ENCODE assay signal across 9 cellular contexts in the genomic region with DNA sequence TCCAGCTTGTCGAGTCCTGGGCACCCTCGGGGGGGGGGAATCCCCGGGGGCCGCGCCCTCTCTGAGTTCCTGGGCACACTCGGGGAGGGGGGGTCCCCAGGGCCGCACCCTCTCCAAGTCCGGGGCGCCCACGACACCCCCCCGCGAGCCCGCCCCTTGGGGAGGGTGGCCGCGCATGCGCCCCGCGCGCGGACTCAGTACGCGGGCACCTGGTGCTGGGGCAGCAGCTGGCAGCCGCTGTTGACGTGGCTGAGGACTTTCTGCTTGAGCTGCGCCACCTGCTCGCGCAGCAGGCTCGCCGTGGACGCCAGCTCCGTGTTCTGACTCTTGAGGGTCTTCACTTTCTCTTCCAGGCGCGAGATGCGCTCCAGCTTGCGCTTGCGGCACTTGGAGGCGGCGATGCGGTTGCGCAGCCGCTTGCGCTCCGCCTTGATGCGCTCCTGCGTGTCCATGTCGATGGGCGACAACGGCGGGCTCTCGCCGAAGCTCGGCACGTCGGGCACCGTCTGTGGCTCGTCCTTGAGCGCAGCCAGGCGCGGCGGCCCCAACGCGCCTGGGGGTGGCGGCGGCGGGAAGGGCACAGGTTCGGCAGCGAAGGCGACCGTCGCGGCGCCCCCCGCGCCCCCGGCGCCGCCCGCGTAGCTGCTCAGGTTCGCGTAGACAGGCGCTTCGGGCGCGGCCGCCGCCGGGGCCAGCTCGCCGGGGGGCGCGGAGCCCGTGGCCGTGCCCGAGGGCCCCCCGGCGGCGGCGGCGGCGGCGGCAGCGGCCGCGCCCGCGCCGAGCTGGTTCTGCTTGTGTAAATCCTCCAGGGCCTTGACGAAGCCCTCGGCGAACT. TPM values are rescaled to one million over a fixed set of nuclear protein-coding genes. Genes with fewer than 3 reads are reported as not detected.
DNase-seq lines count a peak whose midpoint lies in the region; ATAC-seq and TF ChIP-seq lines count a peak whose summit lies in the region.
"Had no signal": no experiment of that assay in that cellular context is flagged by ENCODE, and none has a peak within 500 bp of the region (broad histone marks: within the 10 kb centered on the region; RNA-seq: fewer than 3 reads in every experiment).

No MANE protein-coding gene starts in this region.

- no peaks in the 10 kb centered on the region for H3K27me3 ChIP-seq in GM06990 (replicated peaks; ENCODE audit: control insufficient read depth, insufficient read depth, low read length)
- H3K27me3 ChIP-seq in liver (ENCODE audit: control insufficient read depth in 4 of 4, insufficient read depth in 4 of 4, low read length in 3 of 4), result no peaks in the 10 kb centered on the region

- H3K27ac ChIP-seq in liver (ENCODE audit: low read depth in 1 of 2, low read length in 2 of 2), result peak overlapping the region; percentile 100

- peak; percentile 19 for ATAC-seq in HG02798 (IDR thresholded peaks at IDR 0.05; ENCODE audit: poor library complexity, unreplicated experiment)

- H3K4me1 ChIP-seq in liver (ENCODE audit: control insufficient read depth in 4 of 4, insufficient read depth in 4 of 4, low read length in 3 of 4), result peaks cover 7 to 38% (median 29%) of the 10 kb centered on the region in 4 donors

- TF ChIP-seq CTCF in GM06990 (IDR thresholded peaks at IDR 0.05; ENCODE audit: insufficient read depth, low read length, poor library complexity, severe bottlenecking), result no peak
- no peak for TF ChIP-seq CTCF in liver (IDR thresholded peaks at IDR 0.05; ENCODE audit: low read depth, low read length, missing input control)

- peak overlapping the region; percentile 97 to 100 for H3K9ac ChIP-seq in liver (ENCODE audit: low read depth in 1 of 2, low read length in 2 of 2)

- TF ChIP-seq RAD21 in liver (IDR thresholded peaks at IDR 0.05), result no peak

- peak overlapping the region; percentile 88 for H3K4me3 ChIP-seq in GM06990 (replicated peaks; ENCODE audit: low read depth, low read length)
- peak overlapping the region; percentile 84 to 100 (median 90) for H3K4me3 ChIP-seq in liver (ENCODE audit: low read depth in 1 of 3, low read length in 3 of 3)

- no peaks in the 10 kb centered on the region for H3K9me3 ChIP-seq in liver (ENCODE audit: control insufficient read depth in 4 of 4, low read length in 3 of 4)

- H3K36me3 ChIP-seq in GM06990 (ENCODE audit: control insufficient read depth, insufficient read depth, low read length) (peaks cover 7% of the 10 kb centered on the region), liver (ENCODE audit: control insufficient read depth in 4 of 4, insufficient read depth in 3 of 4, low read depth in 1 of 4, low read length in 3 of 4) (peaks cover 0 to 4% (median 1%) of the 10 kb centered on the region in 4 donors)

- WGBS in liver, result under 1% methylated on average over 111 of the region's 111 CpGs

- peak; percentile 93 for DNase-seq in GM06990 (ENCODE audit: extremely low read depth, insufficient read length)
- peak; percentile 55 for DNase-seq in NCI-H510A (lab: John Stamatoyannopoulos, UW)
- DNase-seq in activated CD4-positive, alpha-beta T cell treated with anti-CD3 and anti-CD28 coated beads, Interleukin-2, amount 50 U/mL, for 1 hour, result peak; percentile 66
- DNase-seq in dermis blood vessel endothelial cell, result peak; percentile 79
- peak; percentile 60 to 62 for DNase-seq in stimulated activated CD4-positive, alpha-beta T cell treated with anti-CD3 and anti-CD28 coated beads, Interleukin-4, amount 100 ng/mL, for 48 hours (ENCODE audit: low read depth in 2 of 2)
- no peak for DNase-seq in iPS-NIHi7 (ENCODE audit: extremely low spot score)

TF ChIP-seq in liver, 16 proteins besides CTCF, POLR2A, EP300 and RAD21:
- TF ChIP-seq SP1 (IDR thresholded peaks at IDR 0.05), result no peak
- TF ChIP-seq GABPA (IDR thresholded peaks at IDR 0.05 in 1 of 2, conservative IDR thresholded peaks at IDR 0.05 in 1 of 2), result no peak
- TF ChIP-seq RXRA (IDR thresholded peaks at IDR 0.05), result no peak
- TF ChIP-seq FOXA1 (IDR thresholded peaks at IDR 0.05), result no peak
- TF ChIP-seq, protein P1, sequence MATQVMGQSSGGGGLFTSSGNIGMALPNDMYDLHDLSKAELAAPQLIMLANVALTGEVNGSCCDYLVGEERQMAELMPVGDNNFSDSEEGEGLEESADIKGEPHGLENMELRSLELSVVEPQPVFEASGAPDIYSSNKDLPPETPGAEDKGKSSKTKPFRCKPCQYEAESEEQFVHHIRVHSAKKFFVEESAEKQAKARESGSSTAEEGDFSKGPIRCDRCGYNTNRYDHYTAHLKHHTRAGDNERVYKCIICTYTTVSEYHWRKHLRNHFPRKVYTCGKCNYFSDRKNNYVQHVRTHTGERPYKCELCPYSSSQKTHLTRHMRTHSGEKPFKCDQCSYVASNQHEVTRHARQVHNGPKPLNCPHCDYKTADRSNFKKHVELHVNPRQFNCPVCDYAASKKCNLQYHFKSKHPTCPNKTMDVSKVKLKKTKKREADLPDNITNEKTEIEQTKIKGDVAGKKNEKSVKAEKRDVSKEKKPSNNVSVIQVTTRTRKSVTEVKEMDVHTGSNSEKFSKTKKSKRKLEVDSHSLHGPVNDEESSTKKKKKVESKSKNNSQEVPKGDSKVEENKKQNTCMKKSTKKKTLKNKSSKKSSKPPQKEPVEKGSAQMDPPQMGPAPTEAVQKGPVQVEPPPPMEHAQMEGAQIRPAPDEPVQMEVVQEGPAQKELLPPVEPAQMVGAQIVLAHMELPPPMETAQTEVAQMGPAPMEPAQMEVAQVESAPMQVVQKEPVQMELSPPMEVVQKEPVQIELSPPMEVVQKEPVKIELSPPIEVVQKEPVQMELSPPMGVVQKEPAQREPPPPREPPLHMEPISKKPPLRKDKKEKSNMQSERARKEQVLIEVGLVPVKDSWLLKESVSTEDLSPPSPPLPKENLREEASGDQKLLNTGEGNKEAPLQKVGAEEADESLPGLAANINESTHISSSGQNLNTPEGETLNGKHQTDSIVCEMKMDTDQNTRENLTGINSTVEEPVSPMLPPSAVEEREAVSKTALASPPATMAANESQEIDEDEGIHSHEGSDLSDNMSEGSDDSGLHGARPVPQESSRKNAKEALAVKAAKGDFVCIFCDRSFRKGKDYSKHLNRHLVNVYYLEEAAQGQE (IDR thresholded peaks at IDR 0.05), result peak; percentile 56
- no peak for TF ChIP-seq NR2F2 (IDR thresholded peaks at IDR 0.05)
- no peak for TF ChIP-seq HNF4G (IDR thresholded peaks at IDR 0.05)

RNA-seq across cellular contexts. Expression of a gene that starts 1.0 kb away (rescaled TPM):
- total RNA-seq in dermis blood vessel endothelial cell (122 and 173 TPM in 2 replicates), liver (100 to 1,000 TPM in 1 of 2 donors, 10 to 100 TPM in 1; 36.9 to 103 TPM)
- polyA plus RNA-seq in liver, result 10 to 100 TPM; 12.8 to 46.7 TPM

RNA-seq across cellular contexts. Expression of a gene that starts 6.2 kb away (rescaled TPM):
- under 0.01 and 0.17 TPM in 2 replicates for total RNA-seq in dermis blood vessel endothelial cell
- total RNA-seq in liver, result 1 to 10 TPM in 1 of 2 donors, under 1 TPM in 1; 0.19 to 2.4 TPM
- under 1 TPM; 0.43 to 0.64 TPM for polyA plus RNA-seq in liver

RNA-seq across cellular contexts. Expression of a gene that starts 42.4 kb away (rescaled TPM):
- total RNA-seq in dermis blood vessel endothelial cell (88.5 and 185 TPM in 2 replicates), liver (100 to 1,000 TPM in 1 of 2 donors, 10 to 100 TPM in 1; 42.4 to 100 TPM)
- polyA plus RNA-seq in liver, result 10 to 100 TPM; 68.4 to 81.9 TPM

RNA-seq across cellular contexts. Expression of a gene that starts 54.2 kb away (rescaled TPM):
- total RNA-seq in dermis blood vessel endothelial cell (0.28 and 0.51 TPM in 2 replicates), liver (under 1 TPM; 0.51 to 0.75 TPM)
- under 1 TPM in 1 of 2 donors, not detected in 1; 0.23 TPM for polyA plus RNA-seq in liver
- total RNA-seq: subcutaneous adipose tissue had no signal

RNA-seq across cellular contexts. Expression of a gene that starts 59.9 kb away (rescaled TPM):
- total RNA-seq in dermis blood vessel endothelial cell (28.2 and 29.6 TPM in 2 replicates), liver (10 to 100 TPM; 21.5 to 48.3 TPM)
- 10 to 100 TPM; 15.8 to 30.8 TPM for polyA plus RNA-seq in liver
